8 cellular contexts compared by ENCODE assay signal in the genomic region with DNA sequence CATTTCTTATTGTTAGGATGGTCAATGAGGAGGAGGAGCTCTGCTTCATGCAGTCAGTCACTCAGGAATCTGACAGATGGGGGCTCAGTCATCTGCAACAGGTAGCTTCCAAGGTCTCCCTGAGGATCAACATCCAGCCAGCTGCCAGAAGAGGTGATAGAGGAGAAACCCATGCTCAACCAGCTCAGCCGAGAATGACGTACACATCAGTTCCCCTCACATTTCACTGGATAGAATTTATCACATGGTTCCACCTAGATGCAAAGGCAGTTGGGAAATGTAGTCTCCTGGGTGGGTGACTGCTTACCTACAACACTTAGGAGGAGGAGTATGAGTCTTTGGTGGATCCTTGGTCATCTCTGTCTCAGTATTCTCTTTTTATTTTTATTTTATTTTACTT.
A peak's percentile ranks its signal among the peaks of the same experiment; 100 is the strongest.
DNase-seq lines count a peak whose midpoint lies in the region; ATAC-seq and TF ChIP-seq lines count a peak whose summit lies in the region.

No MANE protein-coding gene starts in this region.

- H3K27ac ChIP-seq in Panc1 (ENCODE audit: low read length) (no peak overlapping the region), fibroblast of lung (ENCODE audit: insufficient read depth, low read length) (peak overlapping the region; percentile 24), gastroesophageal sphincter (no peak overlapping the region)

- TF ChIP-seq EP300 in Ishikawa (IDR thresholded peaks at IDR 0.05; ENCODE audit: borderline replicate concordance) (no peak), gastroesophageal sphincter (IDR thresholded peaks at IDR 0.05) (no peak)

- no peak overlapping the region for H2AFZ ChIP-seq in fibroblast of lung (ENCODE audit: low read length)

- no peak overlapping the region for H3K4me2 ChIP-seq in fibroblast of lung (ENCODE audit: extremely low read depth, insufficient read depth, low read length)

- intact Hi-C loops in Panc1 (cut with micrococcal nuclease; ENCODE audit: unreplicated experiment), result no loop called here

- WGBS in gastroesophageal sphincter (ENCODE audit: low coverage in 1 of 2), 2 donors, result 29% methylated on average over 2 of the region's 2 CpGs; no CpG with 5 or more reads in 1 of the 2 donors

- CTCF ChIA-PET in Panc1 (lab: Charles Lee), result no interaction called here

- H3K79me2 ChIP-seq in fibroblast of lung (ENCODE audit: control insufficient read depth, insufficient read depth, low read length), result no peaks in the 10 kb centered on the region

- H3K9ac ChIP-seq in fibroblast of lung (ENCODE audit: insufficient read depth, low read length), result no peak overlapping the region

- no peaks in the 10 kb centered on the region for H3K9me3 ChIP-seq in Panc1 (ENCODE audit: control insufficient read depth, insufficient read depth, low read depth, low read length)
- H3K9me3 ChIP-seq in fibroblast of lung (ENCODE audit: control insufficient read depth, insufficient read depth, low read depth, low read length), result no peaks in the 10 kb centered on the region
- no peaks in the 10 kb centered on the region for H3K9me3 ChIP-seq in gastroesophageal sphincter

- no TSS peak for BruUV-seq in Panc1 (replicated peaks; lab: Mats Ljungman, UMichigan)

- H4K20me1 ChIP-seq in fibroblast of lung (ENCODE audit: control insufficient read depth, extremely low read depth, insufficient read depth, low read length), result no peaks in the 10 kb centered on the region

- in situ Hi-C loops in Panc1 (cut with HindIII; ENCODE audit: low pct_unique_long_range_greater_than_20kb, low sequenced_read_pairs), result no loop called here

- peak; percentile 88 for DNase-seq in DMS 273 (lab: John Stamatoyannopoulos, UW; ENCODE audit: unreplicated experiment)
- no peak for DNase-seq in Panc1 (ENCODE audit: low read depth, low spot score)
- DNase-seq in fibroblast of lung (ENCODE audit: low read depth in 2 of 2), result peak; percentile 33 to 54
- peak; percentile 38 for DNase-seq in superior temporal gyrus (ENCODE audit: extremely low spot score)
- DNase-seq in HK-2 (ENCODE audit: unreplicated experiment), result no peak

- TF ChIP-seq CTCF in Panc1 (IDR thresholded peaks at IDR 0.05) (no peak), fibroblast of lung (conservative IDR thresholded peaks at IDR 0.05 in 1 of 2, IDR thresholded peaks at IDR 0.05 in 1 of 2; ENCODE audit: low read depth in 1 of 2, low read length in 2 of 2) (no peak), gastroesophageal sphincter (IDR thresholded peaks at IDR 0.05) (no peak)

- POLR2A ChIA-PET in Panc1 (lab: Charles Lee), result no interaction called here

- H3K36me3 ChIP-seq in Panc1 (ENCODE audit: control insufficient read depth, insufficient read depth, low read length), result no peaks in the 10 kb centered on the region
- no peaks in the 10 kb centered on the region for H3K36me3 ChIP-seq in fibroblast of lung (ENCODE audit: control insufficient read depth, insufficient read depth, low read length)
- no peaks in the 10 kb centered on the region for H3K36me3 ChIP-seq in gastroesophageal sphincter

- ATAC-seq in Panc1 (peak; percentile 64; the same call in 1 of the 2 replicates), gastroesophageal sphincter (no peak), GM21717 (IDR thresholded peaks at IDR 0.05; ENCODE audit: unreplicated experiment) (no peak)

- TF ChIP-seq POLR2A in gastroesophageal sphincter (IDR thresholded peaks at IDR 0.05), result no peak

- TF ChIP-seq RAD21 in Ishikawa (IDR thresholded peaks at IDR 0.05; ENCODE audit: low read depth), result 0 out of 2 replicates have a peak, but pooled peaks have one; percentile 2

- H3K4me3 ChIP-seq in Panc1 (ENCODE audit: low read depth in 2 of 2, low read length in 2 of 2) (no peak overlapping the region), fibroblast of lung (replicated peaks in 1 of 4; ENCODE audit: control extremely low read depth in 1 of 4, insufficient read depth in 1 of 4, low read depth in 3 of 4, low read length in 4 of 4) (no peak overlapping the region), gastroesophageal sphincter (no peak overlapping the region)

- H3K4me1 ChIP-seq in Panc1 (ENCODE audit: control insufficient read depth, insufficient read depth, low read length) (peaks cover 2% of the 10 kb centered on the region; the same call in 1 of the 2 replicates), fibroblast of lung (ENCODE audit: control insufficient read depth, extremely low read depth, insufficient read depth, low read length) (peaks cover 18% of the 10 kb centered on the region), gastroesophageal sphincter (peaks cover 0 to 11% (median 0%) of the 10 kb centered on the region in 3 donors)

- H3K27me3 ChIP-seq in Panc1 (ENCODE audit: control insufficient read depth, insufficient read depth, low read length) (no peaks in the 10 kb centered on the region), fibroblast of lung (ENCODE audit: control insufficient read depth, insufficient read depth, low read length) (no peaks in the 10 kb centered on the region), gastroesophageal sphincter (no peaks in the 10 kb centered on the region)

TF ChIP-seq in Ishikawa, 13 proteins besides CTCF, POLR2A, EP300 and RAD21:
- TF ChIP-seq FOXM1 (IDR thresholded peaks at IDR 0.05; ENCODE audit: borderline replicate concordance, low read depth), result no peak
- TF ChIP-seq, protein P1, sequence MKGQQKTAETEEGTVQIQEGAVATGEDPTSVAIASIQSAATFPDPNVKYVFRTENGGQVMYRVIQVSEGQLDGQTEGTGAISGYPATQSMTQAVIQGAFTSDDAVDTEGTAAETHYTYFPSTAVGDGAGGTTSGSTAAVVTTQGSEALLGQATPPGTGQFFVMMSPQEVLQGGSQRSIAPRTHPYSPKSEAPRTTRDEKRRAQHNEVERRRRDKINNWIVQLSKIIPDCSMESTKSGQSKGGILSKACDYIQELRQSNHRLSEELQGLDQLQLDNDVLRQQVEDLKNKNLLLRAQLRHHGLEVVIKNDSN (IDR thresholded peaks at IDR 0.05), result peak; percentile 94
- TF ChIP-seq ZBTB7A (IDR thresholded peaks at IDR 0.05; ENCODE audit: low read depth), result no peak
- no peak for TF ChIP-seq TCF12 (IDR thresholded peaks at IDR 0.05; ENCODE audit: low read depth)
- no peak for TF ChIP-seq NFIC (IDR thresholded peaks at IDR 0.05)
- TF ChIP-seq, protein P2, sequence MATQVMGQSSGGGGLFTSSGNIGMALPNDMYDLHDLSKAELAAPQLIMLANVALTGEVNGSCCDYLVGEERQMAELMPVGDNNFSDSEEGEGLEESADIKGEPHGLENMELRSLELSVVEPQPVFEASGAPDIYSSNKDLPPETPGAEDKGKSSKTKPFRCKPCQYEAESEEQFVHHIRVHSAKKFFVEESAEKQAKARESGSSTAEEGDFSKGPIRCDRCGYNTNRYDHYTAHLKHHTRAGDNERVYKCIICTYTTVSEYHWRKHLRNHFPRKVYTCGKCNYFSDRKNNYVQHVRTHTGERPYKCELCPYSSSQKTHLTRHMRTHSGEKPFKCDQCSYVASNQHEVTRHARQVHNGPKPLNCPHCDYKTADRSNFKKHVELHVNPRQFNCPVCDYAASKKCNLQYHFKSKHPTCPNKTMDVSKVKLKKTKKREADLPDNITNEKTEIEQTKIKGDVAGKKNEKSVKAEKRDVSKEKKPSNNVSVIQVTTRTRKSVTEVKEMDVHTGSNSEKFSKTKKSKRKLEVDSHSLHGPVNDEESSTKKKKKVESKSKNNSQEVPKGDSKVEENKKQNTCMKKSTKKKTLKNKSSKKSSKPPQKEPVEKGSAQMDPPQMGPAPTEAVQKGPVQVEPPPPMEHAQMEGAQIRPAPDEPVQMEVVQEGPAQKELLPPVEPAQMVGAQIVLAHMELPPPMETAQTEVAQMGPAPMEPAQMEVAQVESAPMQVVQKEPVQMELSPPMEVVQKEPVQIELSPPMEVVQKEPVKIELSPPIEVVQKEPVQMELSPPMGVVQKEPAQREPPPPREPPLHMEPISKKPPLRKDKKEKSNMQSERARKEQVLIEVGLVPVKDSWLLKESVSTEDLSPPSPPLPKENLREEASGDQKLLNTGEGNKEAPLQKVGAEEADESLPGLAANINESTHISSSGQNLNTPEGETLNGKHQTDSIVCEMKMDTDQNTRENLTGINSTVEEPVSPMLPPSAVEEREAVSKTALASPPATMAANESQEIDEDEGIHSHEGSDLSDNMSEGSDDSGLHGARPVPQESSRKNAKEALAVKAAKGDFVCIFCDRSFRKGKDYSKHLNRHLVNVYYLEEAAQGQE (IDR thresholded peaks at IDR 0.05; ENCODE audit: low read depth), result no peak

Comparison
In these comparisons a context has a peak if more than half of its experiments do, and no peak if none do; other contexts are left out.
1. DNase-seq: peak in DMS 273 (single experiment), fibroblast of lung (2 of 2) and superior temporal gyrus (single experiment); none in Panc1 (single experiment) and HK-2 (single experiment).